8 cellular contexts compared by ENCODE assay signal in genomic region chr3:188152660-188153497, GRCh38. TPM values are rescaled to one million over a fixed set of nuclear protein-coding genes. Genes with fewer than 3 reads are reported as not detected.
DNase-seq lines count a peak whose midpoint lies in the region; ATAC-seq lines count a peak whose summit lies in the region.

No MANE protein-coding gene starts in this region.

- H3K9me3 ChIP-seq in MG63 (no peaks in the 10 kb centered on the region), adipocyte (ENCODE audit: control insufficient read depth, low read length) (no peaks in the 10 kb centered on the region)

- H3K4me3 ChIP-seq in MG63 (peak overlapping the region; percentile 65), adipocyte (ENCODE audit: low read length) (peak overlapping the region; percentile 97)

- H3K9ac ChIP-seq in adipocyte (ENCODE audit: low read length) = peak overlapping the region; percentile 98

- DNase-seq in DMS79 treated with DMSO at 0.1 percent for 48 hours (lab: John Stamatoyannopoulos, UW) (peak; percentile 64), MG63 (peak; percentile 70), adipocyte (ENCODE audit: low read depth) (peak; percentile 69), left cardiac atrium (peak; percentile 66), posterior vena cava (ENCODE audit: low spot score) (peak; percentile 86), UCSD-AML1 (lab: John Stamatoyannopoulos, UW; ENCODE audit: unreplicated experiment) (no peak), HUDEP-2 (lab: John Stamatoyannopoulos, UW; ENCODE audit: unreplicated experiment in 76 of 76) (no peak)

- no peaks in the 10 kb centered on the region for H3K27me3 ChIP-seq in MG63
- no peaks in the 10 kb centered on the region for H3K27me3 ChIP-seq in adipocyte (replicated peaks; ENCODE audit: control insufficient read depth, insufficient read depth, low read length)

- intact Hi-C loops in left cardiac atrium (cut with DNase I) (loop anchor here (2.0 to 10.0 kb wide), 5 partner anchors 26 to 802 kb away; partner anchors contain the start of gene BCL6 (in 1 of the 2)), posterior vena cava (cut with DNase I) (loop anchor here in 1 of 2 donors (10.0 kb wide), 2 partner anchors 112 to 408 kb away; partner anchors contain the start of gene BCL6)

- H3K4me1 ChIP-seq in adipocyte (ENCODE audit: control insufficient read depth, insufficient read depth, low read length) = peaks cover 18% of the 10 kb centered on the region

- ATAC-seq in left cardiac atrium = peak; percentile 6 to 31
- no peak for ATAC-seq in GM18511 (IDR thresholded peaks at IDR 0.05; ENCODE audit: unreplicated experiment)

- H3K36me3 ChIP-seq in MG63 (no peaks in the 10 kb centered on the region; the same call in 1 of the 2 replicates), adipocyte (ENCODE audit: control insufficient read depth, insufficient read depth, low read length, severe bottlenecking) (no peaks in the 10 kb centered on the region)

RNA-seq across cellular contexts. Expression of gene LPP, which starts 1.1 kb away (rescaled TPM):
- total RNA-seq in MG63 (2014; rRNA removed; shearing (Covaris generic); ENCODE audit: low replicate concordance) = 7.9 and 14.2 TPM in 2 replicates
- 100 to 1,000 TPM; 152 to 181 TPM for total RNA-seq in left cardiac atrium
- total RNA-seq in posterior vena cava = 1,000 to 10,000 TPM; 1,601 to 1,705 TPM

Comparison
In these comparisons a context has a peak if more than half of its experiments do, and no peak if none do; other contexts are left out.
1. DNase-seq: peak in DMS79 treated with DMSO at 0.1 percent for 48 hours (single experiment), MG63 (single experiment), adipocyte (single experiment), left cardiac atrium (single experiment) and posterior vena cava (single experiment); none in UCSD-AML1 (single experiment) and HUDEP-2 (0 of 76).
2. RNA of gene LPP, which starts 1.1 kb away (total RNA-seq): 1,601 to 1,705 TPM in posterior vena cava and 152 to 181 TPM in left cardiac atrium; 7.9 to 14.2 TPM in MG63; every median in the first group is over 10 times any median in the second.